In genomic region chr12:123075591-123076171, GRCh38 we compare ENCODE assay signal across 8 cellular contexts.
DNase-seq lines count a peak whose midpoint lies in the region; ATAC-seq and TF ChIP-seq lines count a peak whose summit lies in the region.
"Had no signal": no experiment of that assay in that cellular context is flagged by ENCODE, and none has a peak within 500 bp of the region (broad histone marks: within the 10 kb centered on the region; RNA-seq: fewer than 3 reads in every experiment).

No MANE protein-coding gene starts in this region.

- no peaks in the 10 kb centered on the region for H3K79me2 ChIP-seq in H9 (ENCODE audit: insufficient read depth, low read length)

- H3K4me1 ChIP-seq in H9 (ENCODE audit: insufficient read depth, low read length) = no peaks in the 10 kb centered on the region

- no peak overlapping the region for H2AFZ ChIP-seq in H9 (ENCODE audit: low read length)

- no peaks in the 10 kb centered on the region for H3K9me3 ChIP-seq in H9 (ENCODE audit: control insufficient read depth, low read depth, low read length)

- H3K4me3 Mint-ChIP-seq in H9 = no peak overlapping the region
- H3K4me3 Mint-ChIP-seq in activated naive CD8-positive, alpha-beta T cell treated with anti-CD3 and anti-CD28 coated beads for 36 hours = peak overlapping the region; percentile 90
- peak overlapping the region; percentile 70 for H3K4me3 Mint-ChIP-seq in memory B cell

- H3K36me3 Mint-ChIP-seq in H9 (ENCODE audit: insufficient read depth in 1 of 3, low read depth in 3 of 3) (no peaks in the 10 kb centered on the region), memory B cell (no peaks in the 10 kb centered on the region)
- no peaks in the 10 kb centered on the region for H3K36me3 Mint-ChIP-seq in activated naive CD8-positive, alpha-beta T cell treated with anti-CD3 and anti-CD28 coated beads for 36 hours

- no peak overlapping the region for H3K56ac ChIP-seq in H9 (ENCODE audit: insufficient read length, low read depth, low read length)

- no peak overlapping the region for H3K27ac ChIP-seq in H9 (ENCODE audit: insufficient read length, low read depth, low read length)
- H3K27ac ChIP-seq: SK-N-MC had no signal

- ATAC-seq in memory B cell (ENCODE audit: low read depth) (peak; percentile 97), HG02588 (IDR thresholded peaks at IDR 0.05; ENCODE audit: unreplicated experiment) (no peak)

- H3K4me1 Mint-ChIP-seq in H9 = peaks cover 13 to 20% of the 10 kb centered on the region in 2 experiments
- peaks cover 61% of the 10 kb centered on the region for H3K4me1 Mint-ChIP-seq in activated naive CD8-positive, alpha-beta T cell treated with anti-CD3 and anti-CD28 coated beads for 36 hours
- peaks cover 36% of the 10 kb centered on the region for H3K4me1 Mint-ChIP-seq in memory B cell

- no CpG with 5 or more reads among the region's 17 CpGs for WGBS in H9 (ENCODE audit: extremely low coverage, insufficient read length, low lambda C conversion rate)

- H2BK15ac ChIP-seq in H9 (ENCODE audit: low read depth, low read length) = no peak overlapping the region

- H3K27me3 ChIP-seq in H9 (ENCODE audit: insufficient read depth, low read length) = no peaks in the 10 kb centered on the region

- H3K27ac Mint-ChIP-seq in H9 (peak overlapping the region in 1 of 3 experiments; percentile 90; a peak in 3 of 7 replicates), memory B cell (peak overlapping the region; percentile 83)
- peak overlapping the region; percentile 95 for H3K27ac Mint-ChIP-seq in activated naive CD8-positive, alpha-beta T cell treated with anti-CD3 and anti-CD28 coated beads for 36 hours

- no peak overlapping the region for H2AK5ac ChIP-seq in H9 (ENCODE audit: insufficient read length, low read length)

- H3K9ac ChIP-seq in H9 (ENCODE audit: extremely low read depth, insufficient read length, low read length) = no peak overlapping the region

- no peak overlapping the region for H2BK12ac ChIP-seq in H9 (ENCODE audit: insufficient read length, low read depth, low read length)

- H4K8ac ChIP-seq in H9 (replicated peaks; ENCODE audit: insufficient read length, low read depth, low read length) = no peak overlapping the region

- H3K4ac ChIP-seq in H9 (ENCODE audit: low read depth, low read length) = no peak overlapping the region

- peak; percentile 22; the same call in 2 of the 3 replicates for TF ChIP-seq CTCF in H9 (conservative IDR thresholded peaks at IDR 0.05)

- no peaks in the 10 kb centered on the region for H3K23me2 ChIP-seq in H9 (ENCODE audit: insufficient read length, low read depth, low read length, poor library complexity, severe bottlenecking)

- H2BK5ac ChIP-seq in H9 (ENCODE audit: insufficient read length, low read length) = no peak overlapping the region

- DNase-seq in H9 (peak; percentile 83), T follicular helper cell (ENCODE audit: low read depth) (peak; percentile 46), memory B cell (ENCODE audit: low spot score in 2 of 2) (peak in 1 of 2 donors; percentile 42), NCI-H1092 (lab: John Stamatoyannopoulos, UW) (no peak)
- DNase-seq in activated naive CD8-positive, alpha-beta T cell treated with anti-CD3 and anti-CD28 coated beads for 36 hours = peak; percentile 86
- DNase-seq in stimulated activated CD8-positive, alpha-beta memory T cell treated with anti-CD3 and anti-CD28 coated beads, Interleukin-7, amount 100 ng/mL, for 1 hour (ENCODE audit: low read depth in 2 of 2) = peak; percentile 46 to 56

- no peak overlapping the region for H3T11ph ChIP-seq in H9 (ENCODE audit: low read length)

- H3K18ac ChIP-seq in H9 (ENCODE audit: insufficient read length, low read depth, low read length) = no peak overlapping the region

- no peak overlapping the region for H3K4me2 ChIP-seq in H9 (ENCODE audit: insufficient read depth, insufficient read length, low read length)

- no peaks in the 10 kb centered on the region for H3K9me3 Mint-ChIP-seq in H9
- no peaks in the 10 kb centered on the region for H3K9me3 Mint-ChIP-seq in activated naive CD8-positive, alpha-beta T cell treated with anti-CD3 and anti-CD28 coated beads for 36 hours
- H3K9me3 Mint-ChIP-seq in memory B cell = no peaks in the 10 kb centered on the region

- no peak overlapping the region for H4K91ac ChIP-seq in H9 (ENCODE audit: insufficient read length, low read depth, low read length)

- no peaks in the 10 kb centered on the region for H3K79me1 ChIP-seq in H9 (ENCODE audit: insufficient read depth, low read depth, low read length, poor library complexity, severe bottlenecking)

- H3K27me3 Mint-ChIP-seq in H9 (ENCODE audit: low read depth) (peaks cover 37% of the 10 kb centered on the region), memory B cell (peaks cover 2% of the 10 kb centered on the region)
- no peaks in the 10 kb centered on the region for H3K27me3 Mint-ChIP-seq in activated naive CD8-positive, alpha-beta T cell treated with anti-CD3 and anti-CD28 coated beads for 36 hours

- H4K20me1 ChIP-seq in H9 (ENCODE audit: control insufficient read depth, insufficient read depth, insufficient read length) = peaks cover 3% of the 10 kb centered on the region

- H2BK20ac ChIP-seq in H9 (ENCODE audit: low read depth, low read length, poor library complexity, severe bottlenecking) = no peak overlapping the region

- no peak overlapping the region for H3K23ac ChIP-seq in H9 (ENCODE audit: insufficient read length, low read depth, low read length)

- no peak overlapping the region for H4K5ac ChIP-seq in H9 (ENCODE audit: insufficient read length, low read depth, low read length)

- no peak overlapping the region for H2BK120ac ChIP-seq in H9 (ENCODE audit: low read depth, low read length, poor library complexity, severe bottlenecking)

- H3K14ac ChIP-seq in H9 (ENCODE audit: insufficient read depth, low read length) = no peak overlapping the region

Comparison
In these comparisons a context has a peak if more than half of its experiments do, and no peak if none do; other contexts are left out.
1. H3K4me3 Mint-ChIP-seq: peak in activated naive CD8-positive, alpha-beta T cell treated with anti-CD3 and anti-CD28 coated beads for 36 hours (single experiment) and memory B cell (single experiment); none in H9 (0 of 2).